ENCODE assay signal across 18 cellular contexts in the genomic region with DNA sequence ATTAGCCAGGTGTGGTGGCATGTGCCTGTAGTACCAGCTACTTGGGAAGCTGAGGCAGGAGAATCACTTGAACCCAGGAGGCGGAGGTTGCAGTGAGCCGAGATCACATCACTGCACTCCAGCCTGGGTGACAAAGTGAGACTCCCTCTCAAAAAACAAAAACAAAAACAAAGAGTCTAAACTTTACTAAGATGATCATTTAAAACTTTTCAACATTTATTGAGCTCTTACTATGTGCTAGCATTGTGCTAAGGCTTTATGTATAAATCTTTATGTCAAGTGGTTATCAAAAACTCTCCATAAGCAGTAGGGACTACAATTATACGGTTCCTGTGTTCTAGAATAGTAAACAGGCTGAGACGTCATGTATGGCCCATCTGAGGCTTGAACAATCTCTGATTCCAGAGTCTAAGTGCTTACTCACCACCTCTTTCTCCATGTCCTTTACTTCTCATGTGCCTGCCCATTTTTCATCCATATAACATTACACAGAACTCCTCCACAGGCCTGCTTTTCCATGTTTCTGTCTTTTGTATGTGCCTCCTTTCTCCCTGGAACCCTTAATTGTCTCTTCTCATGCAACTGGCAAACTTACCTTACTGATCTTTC.
"Had no signal": no experiment of that assay in that cellular context is flagged by ENCODE, and none has a peak within 500 bp of the region (broad histone marks: within the 10 kb centered on the region; RNA-seq: fewer than 3 reads in every experiment).

No MANE protein-coding gene starts in this region.

- H3K27me3 ChIP-seq: brain microvascular endothelial cell, esophagus squamous epithelium, pancreas, right lobe of liver, stomach, upper lobe of left lung had no signal

- H3K9me3 ChIP-seq: esophagus squamous epithelium, pancreas, right lobe of liver, stomach, upper lobe of left lung had no signal

- H3K4me1 Mint-ChIP-seq: activated naive CD8-positive, alpha-beta T cell treated with anti-CD3 and anti-CD28 coated beads, Interleukin-2, amount 10 ng/mL, durations not matched to agents 7 days and 5 days; immature natural killer cell; naive thymus-derived CD8-positive, alpha-beta T cell had no signal

- H3K27ac Mint-ChIP-seq: activated naive CD8-positive, alpha-beta T cell treated with anti-CD3 and anti-CD28 coated beads, Interleukin-2, amount 10 ng/mL, durations not matched to agents 7 days and 5 days; T-helper 1 cell treated with Interleukin-12 subunit alpha and Interleukin-12 subunit beta and Interleukin-4 antibody, amounts not matched to agents 30 μg/mL and 1 μg/mL, for 36 hours had no signal

- H3K4me3 Mint-ChIP-seq: activated naive CD8-positive, alpha-beta T cell treated with anti-CD3 and anti-CD28 coated beads, Interleukin-2, amount 10 ng/mL, durations not matched to agents 7 days and 5 days; immature natural killer cell; naive thymus-derived CD8-positive, alpha-beta T cell; T-helper 1 cell treated with Interleukin-12 subunit alpha and Interleukin-12 subunit beta and Interleukin-4 antibody, amounts not matched to agents 30 μg/mL and 1 μg/mL, for 36 hours had no signal

- H3K4me3 ChIP-seq: esophagus squamous epithelium, pancreas, right lobe of liver, stomach, upper lobe of left lung had no signal

- H3K27ac ChIP-seq: brain microvascular endothelial cell, esophagus squamous epithelium, pancreas, right lobe of liver, stomach, upper lobe of left lung had no signal

- H3K4me1 ChIP-seq: pancreas, right lobe of liver, stomach, upper lobe of left lung had no signal

- DNase-seq: activated CD4-positive, alpha-beta T cell treated with anti-CD3 and anti-CD28 coated beads, Interleukin-2, amount 50 U/mL, for 1 hour; activated naive CD8-positive, alpha-beta T cell treated with anti-CD3 and anti-CD28 coated beads, Interleukin-2, amount 10 ng/mL, durations not matched to agents 7 days and 5 days; aorta; brain microvascular endothelial cell; cortex of kidney; esophagus squamous epithelium; immature natural killer cell; mesendoderm; naive thymus-derived CD8-positive, alpha-beta T cell; pancreas; right lobe of liver; small intestine; stimulated activated CD4-positive, alpha-beta T cell treated with anti-CD3 and anti-CD28 coated beads, Interleukin-15, amount 100 ng/mL, for 24 hours; stimulated activated CD4-positive, alpha-beta T cell treated with anti-CD3 and anti-CD28 coated beads, Interleukin-2, amount 100 ng/mL, for 48 hours; stomach; upper lobe of left lung had no signal

- H3K9me3 Mint-ChIP-seq: activated naive CD8-positive, alpha-beta T cell treated with anti-CD3 and anti-CD28 coated beads, Interleukin-2, amount 10 ng/mL, durations not matched to agents 7 days and 5 days; immature natural killer cell; naive thymus-derived CD8-positive, alpha-beta T cell; T-helper 1 cell treated with Interleukin-12 subunit alpha and Interleukin-12 subunit beta and Interleukin-4 antibody, amounts not matched to agents 30 μg/mL and 1 μg/mL, for 36 hours had no signal

- ATAC-seq: activated CD4-positive, CD25-positive, alpha-beta regulatory T cell treated with anti-CD3 and anti-CD28 coated beads, Interleukin-2, amount 50 U/mL, for 24 hours; naive thymus-derived CD8-positive, alpha-beta T cell; pancreas; right lobe of liver had no signal

- H3K27me3 Mint-ChIP-seq: activated naive CD8-positive, alpha-beta T cell treated with anti-CD3 and anti-CD28 coated beads, Interleukin-2, amount 10 ng/mL, durations not matched to agents 7 days and 5 days; naive thymus-derived CD8-positive, alpha-beta T cell had no signal
